23 cellular contexts compared by ENCODE assay signal in the genomic region with DNA sequence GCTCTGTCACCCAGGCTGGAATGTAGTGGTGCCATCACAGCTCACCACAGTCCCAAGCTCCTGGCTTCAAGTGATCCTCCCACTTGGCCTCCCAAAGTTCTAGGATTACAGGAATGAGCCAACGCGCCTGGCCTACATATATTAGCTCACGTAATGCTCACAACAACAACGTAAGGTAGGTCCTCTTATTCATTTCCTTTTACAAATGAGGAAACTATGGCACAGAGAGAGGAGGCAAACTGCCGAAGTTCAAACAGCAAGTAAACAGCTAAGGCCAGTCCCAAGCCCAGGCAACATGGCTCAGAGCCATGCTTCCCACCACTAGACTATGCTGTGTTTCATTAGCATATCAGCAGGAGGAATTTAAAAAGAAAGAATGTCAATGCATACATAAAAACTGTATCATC.
A peak's percentile ranks its signal among the peaks of the same experiment; 100 is the strongest.
DNase-seq lines count a peak whose midpoint lies in the region; ATAC-seq, FAIRE-seq and TF ChIP-seq lines count a peak whose summit lies in the region.
"Had no signal": no experiment of that assay in that cellular context is flagged by ENCODE, and none has a peak within 500 bp of the region (broad histone marks: within the 10 kb centered on the region; RNA-seq: fewer than 3 reads in every experiment).

No MANE protein-coding gene starts in this region.

- no peak overlapping the region for H3K14ac ChIP-seq in H1 (ENCODE audit: insufficient read length)

- H2BK120ac ChIP-seq in H1 (replicated peaks; ENCODE audit: low read depth, low read length), result no peak overlapping the region

- no peak for FAIRE-seq in H1 (lab: Jason Lieb, UNC)
- FAIRE-seq: urothelium cell line had no signal

- no peak overlapping the region for H2BK12ac ChIP-seq in H1 (ENCODE audit: low read depth, low read length)

- H3K36me3 ChIP-seq in H1 (ENCODE audit: control insufficient read depth in 2 of 4, insufficient read depth in 4 of 4, low read length in 3 of 4) (no peaks in the 10 kb centered on the region), transverse colon (no peaks in the 10 kb centered on the region)
- H3K36me3 ChIP-seq: HAP-1 had no signal

- H3K79me1 ChIP-seq in H1 (ENCODE audit: low read depth, low read length), result no peaks in the 10 kb centered on the region

- no peak overlapping the region for H2BK5ac ChIP-seq in H1 (ENCODE audit: low read depth, low read length)

- TF ChIP-seq EP300 in H1 (IDR thresholded peaks at IDR 0.05; ENCODE audit: borderline replicate concordance in 1 of 2, low read depth in 2 of 2, low read length in 2 of 2), result no peak
- no peak for TF ChIP-seq EP300 in transverse colon (IDR thresholded peaks at IDR 0.05; ENCODE audit: low read depth)

- CTCF ChIA-PET in H1 (lab: Charles Lee; ENCODE audit: partially characterized antibody), result interaction anchor here (2.1 kb wide), 1 partner anchor 9 kb away, joined by 9 read pairs; no protein-coding TSS in a partner anchor

- intact Hi-C loops in transverse colon (cut with DNase I; ENCODE audit: low total_unique reads), result no loop called here

- H2BK15ac ChIP-seq in H1 (ENCODE audit: low read length), result no peak overlapping the region

- H3K9me3 ChIP-seq in H1 (ENCODE audit: insufficient read depth in 2 of 2, low read depth in 1 of 2, low read length in 1 of 2) (no peaks in the 10 kb centered on the region), transverse colon (no peaks in the 10 kb centered on the region)
- H3K9me3 ChIP-seq: HAP-1, neutrophil had no signal

- no peak for ATAC-seq in GM19395 (IDR thresholded peaks at IDR 0.05; ENCODE audit: unreplicated experiment)
- ATAC-seq: activated CD4-positive, alpha-beta T cell treated with anti-CD3 and anti-CD28 coated beads for 36 hours had no signal

- no peak for TF ChIP-seq CTCF in H1 (IDR thresholded peaks at IDR 0.05; ENCODE audit: control extremely low read depth in 1 of 3, insufficient read depth in 1 of 3, low read depth in 1 of 3, low read length in 3 of 3)
- no peak for TF ChIP-seq CTCF in transverse colon (IDR thresholded peaks at IDR 0.05)

- no peak overlapping the region for H3K9ac ChIP-seq in H1 (replicated peaks in 1 of 4; ENCODE audit: extremely low read depth in 1 of 4, low read depth in 3 of 4, low read length in 3 of 4)

- H3K27ac ChIP-seq in H1 (ENCODE audit: low read depth, low read length) (no peak overlapping the region), transverse colon (peak overlapping the region; percentile 78 to 85 (median 83))
- H3K27ac ChIP-seq: neutrophil, RWPE1 had no signal

- no peak overlapping the region for H3K4me2 ChIP-seq in H1 (ENCODE audit: insufficient read depth in 1 of 2, low read depth in 2 of 2, low read length in 2 of 2)

- DNase-seq in DMS 273 (lab: John Stamatoyannopoulos, UW; ENCODE audit: unreplicated experiment) (peak; percentile 64), DMS 273 treated with DMSO at 0.1 percent for 48 hours (lab: John Stamatoyannopoulos, UW) (no peak), H1 (ENCODE audit: low read depth in 1 of 2, low spot score in 2 of 2) (no peak), kidney tubule cell (ENCODE audit: low spot score) (peak; percentile 68), transverse colon (peak; percentile 42), NCI-H2081 treated with DMSO at 0.1 percent for 48 hours (lab: John Stamatoyannopoulos, UW) (no peak), NCI-H345 treated with DMSO at 0.1 percent for 48 hours (lab: John Stamatoyannopoulos, UW; ENCODE audit: unreplicated experiment) (no peak)
- DNase-seq: 8988T; activated CD4-positive, alpha-beta T cell treated with anti-CD3 and anti-CD28 coated beads for 36 hours; activated naive CD8-positive, alpha-beta T cell treated with anti-CD3 and anti-CD28 coated beads for 36 hours; activated T-cell treated with anti-CD3 and anti-CD28 coated beads for 4 hours; aorta; caudate nucleus; GF-D8; Kasumi-1; kidney glomerular epithelial cell; stimulated activated naive CD4-positive, alpha-beta T cell had no signal

- in situ Hi-C loops in transverse colon (cut with MboI; ENCODE audit: low pct_ligation_motif_present in 1 of 4, low pct_unique_long_range_greater_than_20kb in 1 of 4, low sequenced_read_pairs in 3 of 4), result no loop called here

- no peak overlapping the region for H4K91ac ChIP-seq in H1 (replicated peaks; ENCODE audit: insufficient read length, low read length)

- no peak overlapping the region for H4K5ac ChIP-seq in H1 (ENCODE audit: insufficient read length, low read depth, low read length)

- H3K79me2 ChIP-seq in H1 (ENCODE audit: control insufficient read depth in 1 of 2, insufficient read depth in 2 of 2, low read length in 2 of 2), result no peaks in the 10 kb centered on the region

- H4K8ac ChIP-seq in H1 (ENCODE audit: extremely low read depth, insufficient read depth, low read length), result no peak overlapping the region

- TF ChIP-seq POLR2A in H1 (IDR thresholded peaks at IDR 0.05; ENCODE audit: control extremely low read depth in 1 of 2, low read depth in 2 of 2, low read length in 2 of 2), result no peak
- TF ChIP-seq POLR2A in transverse colon (IDR thresholded peaks at IDR 0.05), result no peak

- H3K27me3 ChIP-seq in H1 (replicated peaks in 1 of 4; ENCODE audit: control insufficient read depth in 3 of 4, extremely low read depth in 1 of 4, insufficient read depth in 3 of 4, low read length in 3 of 4) (no peaks in the 10 kb centered on the region), transverse colon (no peaks in the 10 kb centered on the region)
- H3K27me3 ChIP-seq: neutrophil had no signal

- H3K56ac ChIP-seq in H1 (replicated peaks; ENCODE audit: insufficient read length, low read depth, low read length), result no peak overlapping the region

- H3K4me3 ChIP-seq in H1 (ENCODE audit: extremely low read depth in 1 of 4, insufficient read depth in 2 of 4, low read depth in 3 of 4, low read length in 4 of 4) (no peak overlapping the region), transverse colon (no peak overlapping the region)
- H3K4me3 ChIP-seq: HAP-1, lung had no signal

- no peaks in the 10 kb centered on the region for H3K23me2 ChIP-seq in H1 (ENCODE audit: low read depth, low read length)

- H2BK20ac ChIP-seq in H1 (ENCODE audit: low read length), result no peak overlapping the region

- no peaks in the 10 kb centered on the region for H4K20me1 ChIP-seq in H1 (replicated peaks in 1 of 2; ENCODE audit: control insufficient read depth in 1 of 2, insufficient read depth in 2 of 2, low read length in 2 of 2)

- no peak for TF ChIP-seq RAD21 in H1 (IDR thresholded peaks at IDR 0.05 in 1 of 2, conservative IDR thresholded peaks at IDR 0.05 in 1 of 2; ENCODE audit: low read depth in 2 of 2, low read length in 2 of 2)

- H3K4ac ChIP-seq in H1 (replicated peaks; ENCODE audit: insufficient read length, low read depth, low read length), result no peak overlapping the region

- no peak overlapping the region for H2AFZ ChIP-seq in H1 (ENCODE audit: low read length)

- POLR2A ChIA-PET in H1 (lab: Charles Lee; ENCODE audit: partially characterized antibody), result no interaction called here

- peak overlapping the region; percentile 60; the same call in 1 of the 2 replicates for H2AK5ac ChIP-seq in H1 (ENCODE audit: low read depth, low read length)

- no peak overlapping the region for H3K18ac ChIP-seq in H1 (ENCODE audit: extremely low read depth, low read length)

- peaks cover 0 to 3% (median 0%) of the 10 kb centered on the region in 4 experiments; a peak in 1 of 7 replicates for H3K4me1 ChIP-seq in H1 (replicated peaks in 1 of 4; ENCODE audit: control insufficient read depth in 3 of 4, insufficient read depth in 4 of 4, low read length in 3 of 4)
- peaks cover 0 to 75% (median 40%) of the 10 kb centered on the region in 4 donors for H3K4me1 ChIP-seq in transverse colon

- WGBS in H1 (ENCODE audit: extremely low coverage in 1 of 2, insufficient coverage in 1 of 2, insufficient read length in 1 of 2, insufficient replicate concordance in 2 of 2, low coverage in 1 of 2, low lambda C conversion rate in 2 of 2, missing lambda C conversion rate in 1 of 2), 2 experiments, result 89% methylated on average over 5 of the region's 5 CpGs; no CpG with 5 or more reads in 1 of the 2 experiments
- WGBS in transverse colon (ENCODE audit: low coverage in 1 of 2), 2 donors, result 61% methylated on average over 5 of the region's 5 CpGs; no CpG with 5 or more reads in 1 of the 2 donors

- no peak overlapping the region for H3K23ac ChIP-seq in H1 (ENCODE audit: insufficient read length)

TF ChIP-seq in H1, 55 proteins besides CTCF, POLR2A, EP300 and RAD21:
- TF ChIP-seq CHD1 (IDR thresholded peaks at IDR 0.05; ENCODE audit: low read depth, low read length), result no peak

Comparison
In these comparisons a context has a peak if more than half of its experiments do, and no peak if none do; other contexts are left out.
1. DNase-seq: peak in DMS 273 (single experiment), kidney tubule cell (single experiment) and transverse colon (single experiment); none in DMS 273 treated with DMSO at 0.1 percent for 48 hours (single experiment), H1 (0 of 2), NCI-H2081 treated with DMSO at 0.1 percent for 48 hours (single experiment) and NCI-H345 treated with DMSO at 0.1 percent for 48 hours (single experiment).